ENCODE assay signal across 1 cellular context in the genomic region with DNA sequence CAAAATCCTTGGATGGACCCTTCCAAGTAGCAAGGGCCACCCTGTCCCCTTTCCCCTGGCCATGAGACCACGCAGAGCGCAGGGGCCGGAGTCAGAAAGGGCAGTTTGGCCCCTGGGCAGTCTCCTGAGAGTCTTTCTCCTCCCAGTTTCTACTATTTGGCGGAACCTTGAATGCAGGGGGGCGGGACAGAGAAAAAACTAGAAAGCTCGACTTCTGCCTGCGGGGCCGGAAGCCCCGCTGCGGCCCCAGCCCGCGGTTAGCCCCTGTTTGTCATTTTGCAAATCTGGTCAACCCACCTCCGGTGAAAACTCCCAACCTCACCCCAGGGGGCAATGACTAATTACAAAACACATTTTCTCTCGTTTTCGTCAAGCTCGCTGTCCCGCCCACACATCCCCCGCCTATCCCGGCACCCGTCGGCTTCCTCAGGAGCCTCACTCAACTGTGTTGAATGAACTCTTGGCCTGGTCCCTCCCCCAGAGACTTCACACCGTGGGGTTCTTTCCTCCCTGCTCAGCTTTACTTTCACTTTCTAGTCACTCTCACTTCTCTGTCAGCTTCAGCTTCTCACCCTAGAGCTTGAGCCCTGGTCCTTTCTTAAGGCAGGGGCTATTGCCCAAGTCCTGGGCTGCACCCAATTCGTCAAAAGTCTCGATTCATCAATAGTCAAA.
TF ChIP-seq lines count a peak whose summit lies in the region.

No MANE protein-coding gene starts in this region.

TF ChIP-seq in K562, 482 proteins besides CTCF, POLR2A, EP300 and RAD21 (continued from another document and continues in another):
- TF ChIP-seq, protein P1, sequence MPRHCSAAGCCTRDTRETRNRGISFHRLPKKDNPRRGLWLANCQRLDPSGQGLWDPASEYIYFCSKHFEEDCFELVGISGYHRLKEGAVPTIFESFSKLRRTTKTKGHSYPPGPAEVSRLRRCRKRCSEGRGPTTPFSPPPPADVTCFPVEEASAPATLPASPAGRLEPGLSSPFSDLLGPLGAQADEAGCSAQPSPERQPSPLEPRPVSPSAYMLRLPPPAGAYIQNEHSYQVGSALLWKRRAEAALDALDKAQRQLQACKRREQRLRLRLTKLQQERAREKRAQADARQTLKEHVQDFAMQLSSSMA (CRISPR knock-in tag; IDR thresholded peaks at IDR 0.05) = no peak
- no peak for TF ChIP-seq GTF2F1 (IDR thresholded peaks at IDR 0.05; ENCODE audit: low read depth, low read length)
- no peak for TF ChIP-seq SREBF1 (IDR thresholded peaks at IDR 0.05; ENCODE audit: borderline replicate concordance, low read depth, low read length)
- TF ChIP-seq PTRF (tag; IDR thresholded peaks at IDR 0.05) = no peak
- TF ChIP-seq ZZZ3 (IDR thresholded peaks at IDR 0.05) = no peak
- TF ChIP-seq, protein P2, sequence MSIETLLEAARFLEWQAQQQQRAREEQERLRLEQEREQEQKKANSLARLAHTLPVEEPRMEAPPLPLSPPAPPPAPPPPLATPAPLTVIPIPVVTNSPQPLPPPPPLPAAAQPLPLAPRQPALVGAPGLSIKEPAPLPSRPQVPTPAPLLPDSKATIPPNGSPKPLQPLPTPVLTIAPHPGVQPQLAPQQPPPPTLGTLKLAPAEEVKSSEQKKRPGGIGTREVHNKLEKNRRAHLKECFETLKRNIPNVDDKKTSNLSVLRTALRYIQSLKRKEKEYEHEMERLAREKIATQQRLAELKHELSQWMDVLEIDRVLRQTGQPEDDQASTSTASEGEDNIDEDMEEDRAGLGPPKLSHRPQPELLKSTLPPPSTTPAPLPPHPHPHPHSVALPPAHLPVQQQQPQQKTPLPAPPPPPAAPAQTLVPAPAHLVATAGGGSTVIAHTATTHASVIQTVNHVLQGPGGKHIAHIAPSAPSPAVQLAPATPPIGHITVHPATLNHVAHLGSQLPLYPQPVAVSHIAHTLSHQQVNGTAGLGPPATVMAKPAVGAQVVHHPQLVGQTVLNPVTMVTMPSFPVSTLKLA (conservative IDR thresholded peaks at IDR 0.05) = peak in 1 of 2 experiments; percentile 63; a peak in 2 of 4 replicates
- no peak for TF ChIP-seq NFRKB (IDR thresholded peaks at IDR 0.05; ENCODE audit: low read depth)
- no peak for TF ChIP-seq ZNF76 (CRISPR knock-in tag; IDR thresholded peaks at IDR 0.05; ENCODE audit: borderline replicate concordance)
- TF ChIP-seq ZNF717 (CRISPR knock-in tag; IDR thresholded peaks at IDR 0.05) = no peak
- TF ChIP-seq ETV5 (CRISPR knock-in tag; IDR thresholded peaks at IDR 0.05; ENCODE audit: low read depth) = peak; percentile 89
- TF ChIP-seq LCOR (CRISPR knock-in tag; IDR thresholded peaks at IDR 0.05) = no peak
- TF ChIP-seq FIP1L1 (IDR thresholded peaks at IDR 0.05; ENCODE audit: low read depth, low read length, poor library complexity, severe bottlenecking) = no peak
- TF ChIP-seq PML (IDR thresholded peaks at IDR 0.05; ENCODE audit: low read length) = no peak
- peak; percentile 76 for TF ChIP-seq NBN (IDR thresholded peaks at IDR 0.05; ENCODE audit: low read depth)
- TF ChIP-seq ZNF134 (CRISPR knock-in tag; conservative IDR thresholded peaks at IDR 0.05) = no peak
- no peak for TF ChIP-seq PHF20 (IDR thresholded peaks at IDR 0.05; ENCODE audit: partially characterized antibody)
- TF ChIP-seq POLR2AphosphoS5 (IDR thresholded peaks at IDR 0.05; ENCODE audit: control insufficient read depth, insufficient read depth, low read depth, low read length) = 0 out of 2 replicates have a peak, but pooled peaks have one; percentile 35
- TF ChIP-seq SETDB1 (IDR thresholded peaks at IDR 0.05; ENCODE audit: low read length) = no peak
- TF ChIP-seq, protein P3, sequence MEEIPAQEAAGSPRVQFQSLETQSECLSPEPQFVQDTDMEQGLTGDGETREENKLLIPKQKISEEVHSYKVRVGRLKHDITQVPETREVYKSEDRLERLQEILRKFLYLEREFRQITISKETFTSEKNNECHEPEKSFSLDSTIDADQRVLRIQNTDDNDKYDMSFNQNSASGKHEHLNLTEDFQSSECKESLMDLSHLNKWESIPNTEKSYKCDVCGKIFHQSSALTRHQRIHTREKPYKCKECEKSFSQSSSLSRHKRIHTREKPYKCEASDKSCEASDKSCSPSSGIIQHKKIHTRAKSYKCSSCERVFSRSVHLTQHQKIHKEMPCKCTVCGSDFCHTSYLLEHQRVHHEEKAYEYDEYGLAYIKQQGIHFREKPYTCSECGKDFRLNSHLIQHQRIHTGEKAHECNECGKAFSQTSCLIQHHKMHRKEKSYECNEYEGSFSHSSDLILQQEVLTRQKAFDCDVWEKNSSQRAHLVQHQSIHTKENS (CRISPR knock-in tag; IDR thresholded peaks at IDR 0.05) = no peak
- TF ChIP-seq ZSCAN32 (CRISPR knock-in tag; IDR thresholded peaks at IDR 0.05) = no peak
- TF ChIP-seq, protein P4, sequence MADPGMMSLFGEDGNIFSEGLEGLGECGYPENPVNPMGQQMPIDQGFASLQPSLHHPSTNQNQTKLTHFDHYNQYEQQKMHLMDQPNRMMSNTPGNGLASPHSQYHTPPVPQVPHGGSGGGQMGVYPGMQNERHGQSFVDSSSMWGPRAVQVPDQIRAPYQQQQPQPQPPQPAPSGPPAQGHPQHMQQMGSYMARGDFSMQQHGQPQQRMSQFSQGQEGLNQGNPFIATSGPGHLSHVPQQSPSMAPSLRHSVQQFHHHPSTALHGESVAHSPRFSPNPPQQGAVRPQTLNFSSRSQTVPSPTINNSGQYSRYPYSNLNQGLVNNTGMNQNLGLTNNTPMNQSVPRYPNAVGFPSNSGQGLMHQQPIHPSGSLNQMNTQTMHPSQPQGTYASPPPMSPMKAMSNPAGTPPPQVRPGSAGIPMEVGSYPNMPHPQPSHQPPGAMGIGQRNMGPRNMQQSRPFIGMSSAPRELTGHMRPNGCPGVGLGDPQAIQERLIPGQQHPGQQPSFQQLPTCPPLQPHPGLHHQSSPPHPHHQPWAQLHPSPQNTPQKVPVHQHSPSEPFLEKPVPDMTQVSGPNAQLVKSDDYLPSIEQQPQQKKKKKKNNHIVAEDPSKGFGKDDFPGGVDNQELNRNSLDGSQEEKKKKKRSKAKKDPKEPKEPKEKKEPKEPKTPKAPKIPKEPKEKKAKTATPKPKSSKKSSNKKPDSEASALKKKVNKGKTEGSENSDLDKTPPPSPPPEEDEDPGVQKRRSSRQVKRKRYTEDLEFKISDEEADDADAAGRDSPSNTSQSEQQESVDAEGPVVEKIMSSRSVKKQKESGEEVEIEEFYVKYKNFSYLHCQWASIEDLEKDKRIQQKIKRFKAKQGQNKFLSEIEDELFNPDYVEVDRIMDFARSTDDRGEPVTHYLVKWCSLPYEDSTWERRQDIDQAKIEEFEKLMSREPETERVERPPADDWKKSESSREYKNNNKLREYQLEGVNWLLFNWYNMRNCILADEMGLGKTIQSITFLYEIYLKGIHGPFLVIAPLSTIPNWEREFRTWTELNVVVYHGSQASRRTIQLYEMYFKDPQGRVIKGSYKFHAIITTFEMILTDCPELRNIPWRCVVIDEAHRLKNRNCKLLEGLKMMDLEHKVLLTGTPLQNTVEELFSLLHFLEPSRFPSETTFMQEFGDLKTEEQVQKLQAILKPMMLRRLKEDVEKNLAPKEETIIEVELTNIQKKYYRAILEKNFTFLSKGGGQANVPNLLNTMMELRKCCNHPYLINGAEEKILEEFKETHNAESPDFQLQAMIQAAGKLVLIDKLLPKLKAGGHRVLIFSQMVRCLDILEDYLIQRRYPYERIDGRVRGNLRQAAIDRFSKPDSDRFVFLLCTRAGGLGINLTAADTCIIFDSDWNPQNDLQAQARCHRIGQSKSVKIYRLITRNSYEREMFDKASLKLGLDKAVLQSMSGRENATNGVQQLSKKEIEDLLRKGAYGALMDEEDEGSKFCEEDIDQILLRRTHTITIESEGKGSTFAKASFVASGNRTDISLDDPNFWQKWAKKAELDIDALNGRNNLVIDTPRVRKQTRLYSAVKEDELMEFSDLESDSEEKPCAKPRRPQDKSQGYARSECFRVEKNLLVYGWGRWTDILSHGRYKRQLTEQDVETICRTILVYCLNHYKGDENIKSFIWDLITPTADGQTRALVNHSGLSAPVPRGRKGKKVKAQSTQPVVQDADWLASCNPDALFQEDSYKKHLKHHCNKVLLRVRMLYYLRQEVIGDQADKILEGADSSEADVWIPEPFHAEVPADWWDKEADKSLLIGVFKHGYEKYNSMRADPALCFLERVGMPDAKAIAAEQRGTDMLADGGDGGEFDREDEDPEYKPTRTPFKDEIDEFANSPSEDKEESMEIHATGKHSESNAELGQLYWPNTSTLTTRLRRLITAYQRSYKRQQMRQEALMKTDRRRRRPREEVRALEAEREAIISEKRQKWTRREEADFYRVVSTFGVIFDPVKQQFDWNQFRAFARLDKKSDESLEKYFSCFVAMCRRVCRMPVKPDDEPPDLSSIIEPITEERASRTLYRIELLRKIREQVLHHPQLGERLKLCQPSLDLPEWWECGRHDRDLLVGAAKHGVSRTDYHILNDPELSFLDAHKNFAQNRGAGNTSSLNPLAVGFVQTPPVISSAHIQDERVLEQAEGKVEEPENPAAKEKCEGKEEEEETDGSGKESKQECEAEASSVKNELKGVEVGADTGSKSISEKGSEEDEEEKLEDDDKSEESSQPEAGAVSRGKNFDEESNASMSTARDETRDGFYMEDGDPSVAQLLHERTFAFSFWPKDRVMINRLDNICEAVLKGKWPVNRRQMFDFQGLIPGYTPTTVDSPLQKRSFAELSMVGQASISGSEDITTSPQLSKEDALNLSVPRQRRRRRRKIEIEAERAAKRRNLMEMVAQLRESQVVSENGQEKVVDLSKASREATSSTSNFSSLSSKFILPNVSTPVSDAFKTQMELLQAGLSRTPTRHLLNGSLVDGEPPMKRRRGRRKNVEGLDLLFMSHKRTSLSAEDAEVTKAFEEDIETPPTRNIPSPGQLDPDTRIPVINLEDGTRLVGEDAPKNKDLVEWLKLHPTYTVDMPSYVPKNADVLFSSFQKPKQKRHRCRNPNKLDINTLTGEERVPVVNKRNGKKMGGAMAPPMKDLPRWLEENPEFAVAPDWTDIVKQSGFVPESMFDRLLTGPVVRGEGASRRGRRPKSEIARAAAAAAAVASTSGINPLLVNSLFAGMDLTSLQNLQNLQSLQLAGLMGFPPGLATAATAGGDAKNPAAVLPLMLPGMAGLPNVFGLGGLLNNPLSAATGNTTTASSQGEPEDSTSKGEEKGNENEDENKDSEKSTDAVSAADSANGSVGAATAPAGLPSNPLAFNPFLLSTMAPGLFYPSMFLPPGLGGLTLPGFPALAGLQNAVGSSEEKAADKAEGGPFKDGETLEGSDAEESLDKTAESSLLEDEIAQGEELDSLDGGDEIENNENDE (IDR thresholded peaks at IDR 0.05; ENCODE audit: low read depth, low read length) = no peak
- TF ChIP-seq, protein P5, sequence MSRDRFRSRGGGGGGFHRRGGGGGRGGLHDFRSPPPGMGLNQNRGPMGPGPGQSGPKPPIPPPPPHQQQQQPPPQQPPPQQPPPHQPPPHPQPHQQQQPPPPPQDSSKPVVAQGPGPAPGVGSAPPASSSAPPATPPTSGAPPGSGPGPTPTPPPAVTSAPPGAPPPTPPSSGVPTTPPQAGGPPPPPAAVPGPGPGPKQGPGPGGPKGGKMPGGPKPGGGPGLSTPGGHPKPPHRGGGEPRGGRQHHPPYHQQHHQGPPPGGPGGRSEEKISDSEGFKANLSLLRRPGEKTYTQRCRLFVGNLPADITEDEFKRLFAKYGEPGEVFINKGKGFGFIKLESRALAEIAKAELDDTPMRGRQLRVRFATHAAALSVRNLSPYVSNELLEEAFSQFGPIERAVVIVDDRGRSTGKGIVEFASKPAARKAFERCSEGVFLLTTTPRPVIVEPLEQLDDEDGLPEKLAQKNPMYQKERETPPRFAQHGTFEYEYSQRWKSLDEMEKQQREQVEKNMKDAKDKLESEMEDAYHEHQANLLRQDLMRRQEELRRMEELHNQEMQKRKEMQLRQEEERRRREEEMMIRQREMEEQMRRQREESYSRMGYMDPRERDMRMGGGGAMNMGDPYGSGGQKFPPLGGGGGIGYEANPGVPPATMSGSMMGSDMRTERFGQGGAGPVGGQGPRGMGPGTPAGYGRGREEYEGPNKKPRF (IDR thresholded peaks at IDR 0.05; ENCODE audit: low read depth, low read length) = no peak
- no peak for TF ChIP-seq HDGF (IDR thresholded peaks at IDR 0.05)
- TF ChIP-seq KDM4B (IDR thresholded peaks at IDR 0.05; ENCODE audit: borderline replicate concordance in 2 of 2, low read depth in 1 of 2) = no peak
- no peak for TF ChIP-seq SRSF7 (optimal IDR thresholded peaks at IDR 0.05; ENCODE audit: low read depth, low read length)
- no peak for TF ChIP-seq ZNF699 (CRISPR knock-in tag; IDR thresholded peaks at IDR 0.05; ENCODE audit: insufficient replicate concordance)
- TF ChIP-seq CC2D1A (IDR thresholded peaks at IDR 0.05) = no peak
- TF ChIP-seq TEAD1 (CRISPR knock-in tag; IDR thresholded peaks at IDR 0.05) = no peak
- TF ChIP-seq MTA2 (IDR thresholded peaks at IDR 0.05; ENCODE audit: low read depth) = 0 out of 2 replicates have a peak, but pooled peaks have one; percentile 13
- TF ChIP-seq, protein P6, sequence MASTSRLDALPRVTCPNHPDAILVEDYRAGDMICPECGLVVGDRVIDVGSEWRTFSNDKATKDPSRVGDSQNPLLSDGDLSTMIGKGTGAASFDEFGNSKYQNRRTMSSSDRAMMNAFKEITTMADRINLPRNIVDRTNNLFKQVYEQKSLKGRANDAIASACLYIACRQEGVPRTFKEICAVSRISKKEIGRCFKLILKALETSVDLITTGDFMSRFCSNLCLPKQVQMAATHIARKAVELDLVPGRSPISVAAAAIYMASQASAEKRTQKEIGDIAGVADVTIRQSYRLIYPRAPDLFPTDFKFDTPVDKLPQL (IDR thresholded peaks at IDR 0.05; ENCODE audit: extremely low read depth, insufficient read length) = no peak
- TF ChIP-seq TCFL5 (CRISPR knock-in tag; conservative IDR thresholded peaks at IDR 0.05) = no peak
- TF ChIP-seq ZNF507 (tag; conservative IDR thresholded peaks at IDR 0.05) = no peak
- TF ChIP-seq, protein P7, sequence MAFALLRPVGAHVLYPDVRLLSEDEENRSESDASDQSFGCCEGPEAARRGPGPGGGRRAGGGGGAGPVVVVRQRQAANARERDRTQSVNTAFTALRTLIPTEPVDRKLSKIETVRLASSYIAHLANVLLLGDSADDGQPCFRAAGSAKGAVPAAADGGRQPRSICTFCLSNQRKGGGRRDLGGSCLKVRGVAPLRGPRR (CRISPR knock-in tag; IDR thresholded peaks at IDR 0.05) = no peak
- no peak for TF ChIP-seq ERF (CRISPR knock-in tag; IDR thresholded peaks at IDR 0.05)
- no peak for TF ChIP-seq WHSC1 (IDR thresholded peaks at IDR 0.05; ENCODE audit: low read length)
- TF ChIP-seq PCBP1 (IDR thresholded peaks at IDR 0.05; ENCODE audit: low read depth, low read length, poor library complexity, severe bottlenecking) = no peak
- TF ChIP-seq SREBF2 (CRISPR knock-in tag; IDR thresholded peaks at IDR 0.05) = no peak
- TF ChIP-seq TAF15 (IDR thresholded peaks at IDR 0.05; ENCODE audit: low read depth, low read length) = no peak
- TF ChIP-seq NCOA1 (IDR thresholded peaks at IDR 0.05; ENCODE audit: low read depth) = no peak
- no peak for TF ChIP-seq MCM5 (IDR thresholded peaks at IDR 0.05; ENCODE audit: low read depth)
